ENCODE assay signal across 8 cellular contexts in the genomic region with DNA sequence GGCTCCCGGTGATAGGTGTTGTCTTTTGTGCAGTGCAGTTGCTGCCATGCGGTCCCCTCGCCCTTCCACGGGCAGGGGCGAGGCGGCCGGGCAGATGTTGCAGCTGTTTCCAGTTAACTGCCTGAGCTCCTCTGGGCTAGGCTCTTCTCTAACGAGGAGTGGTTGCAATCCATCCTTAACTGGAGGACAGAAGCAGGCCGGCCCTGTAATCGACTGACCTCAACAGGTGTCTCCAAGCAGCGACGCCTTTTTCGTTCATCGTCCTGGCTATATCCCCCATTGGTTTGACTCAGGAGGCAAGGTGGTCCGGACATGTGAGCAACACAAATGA.
DNase-seq lines count a peak whose midpoint lies in the region; ATAC-seq lines count a peak whose summit lies in the region.

No MANE protein-coding gene starts in this region.

- H3K9ac ChIP-seq in rectal smooth muscle tissue (ENCODE audit: low read length), result peak overlapping the region; percentile 46

- H3K36me3 ChIP-seq in rectal smooth muscle tissue (ENCODE audit: control insufficient read depth, insufficient read depth, low read length), result no peaks in the 10 kb centered on the region

- DNase-seq in activated naive CD4-positive, alpha-beta T cell treated with anti-CD3 and anti-CD28 coated beads, Interleukin-2, amount 10 ng/mL, durations not matched to agents 7 days and 5 days, result no peak
- DNase-seq in activated naive CD4-positive, alpha-beta T cell (lab: John Stamatoyannopoulos, UW), result no peak
- peak; percentile 80 for DNase-seq in SW480 (ENCODE audit: low spot score)
- DNase-seq in fibroblast of peridontal ligament (ENCODE audit: extremely low read depth), result peak; percentile 66

- no peaks in the 10 kb centered on the region for H3K27me3 ChIP-seq in rectal smooth muscle tissue (ENCODE audit: control insufficient read depth, insufficient read depth, low read length)

- peak overlapping the region; percentile 77 for H3K27ac Mint-ChIP-seq in activated naive CD4-positive, alpha-beta T cell treated with anti-CD3 and anti-CD28 coated beads, Interleukin-2, amount 10 ng/mL, durations not matched to agents 7 days and 5 days

- ATAC-seq in HG02571 (IDR thresholded peaks at IDR 0.05; ENCODE audit: unreplicated experiment) (no peak), GM18907 (IDR thresholded peaks at IDR 0.05; ENCODE audit: unreplicated experiment) (no peak), HG03354 (IDR thresholded peaks at IDR 0.05; ENCODE audit: poor library complexity, severe bottlenecking, unreplicated experiment) (no peak)

- no peaks in the 10 kb centered on the region for H3K9me3 Mint-ChIP-seq in activated naive CD4-positive, alpha-beta T cell treated with anti-CD3 and anti-CD28 coated beads, Interleukin-2, amount 10 ng/mL, durations not matched to agents 7 days and 5 days

- peaks cover 5% of the 10 kb centered on the region for H3K4me1 ChIP-seq in rectal smooth muscle tissue (ENCODE audit: control insufficient read depth, insufficient read depth, low read length)

- peaks cover 6% of the 10 kb centered on the region for H3K36me3 Mint-ChIP-seq in activated naive CD4-positive, alpha-beta T cell treated with anti-CD3 and anti-CD28 coated beads, Interleukin-2, amount 10 ng/mL, durations not matched to agents 7 days and 5 days

- peaks cover 31% of the 10 kb centered on the region for H3K4me1 Mint-ChIP-seq in activated naive CD4-positive, alpha-beta T cell treated with anti-CD3 and anti-CD28 coated beads, Interleukin-2, amount 10 ng/mL, durations not matched to agents 7 days and 5 days

- CTCF ChIA-PET in activated naive CD4-positive, alpha-beta T cell treated with anti-CD3 and anti-CD28 coated beads, Interleukin-2, amount 10 ng/mL, durations not matched to agents 7 days and 5 days (lab: Charles Lee), result interaction anchor here (1.3 to 2.1 kb wide), 2 partner anchors 70 to 94 kb away, joined by 3 to 7 read pairs; no protein-coding TSS in a partner anchor

- peaks cover 21% of the 10 kb centered on the region for H3K27me3 Mint-ChIP-seq in activated naive CD4-positive, alpha-beta T cell treated with anti-CD3 and anti-CD28 coated beads, Interleukin-2, amount 10 ng/mL, durations not matched to agents 7 days and 5 days

- peak overlapping the region; percentile 86 for H3K4me3 ChIP-seq in rectal smooth muscle tissue (ENCODE audit: low read length)

- peak overlapping the region; percentile 91 for H3K27ac ChIP-seq in rectal smooth muscle tissue (ENCODE audit: low read depth, low read length)

- H3K4me3 Mint-ChIP-seq in activated naive CD4-positive, alpha-beta T cell treated with anti-CD3 and anti-CD28 coated beads, Interleukin-2, amount 10 ng/mL, durations not matched to agents 7 days and 5 days, result peak overlapping the region; percentile 95

Comparison
In these comparisons a context has a peak if more than half of its experiments do, and no peak if none do; other contexts are left out.
1. DNase-seq: peak in SW480 (single experiment) and fibroblast of peridontal ligament (single experiment); none in activated naive CD4-positive, alpha-beta T cell treated with anti-CD3 and anti-CD28 coated beads, Interleukin-2, amount 10 ng/mL, durations not matched to agents 7 days and 5 days (single experiment) and activated naive CD4-positive, alpha-beta T cell (0 of 4).